ENCODE assay signal across 8 cellular contexts in the genomic region with DNA sequence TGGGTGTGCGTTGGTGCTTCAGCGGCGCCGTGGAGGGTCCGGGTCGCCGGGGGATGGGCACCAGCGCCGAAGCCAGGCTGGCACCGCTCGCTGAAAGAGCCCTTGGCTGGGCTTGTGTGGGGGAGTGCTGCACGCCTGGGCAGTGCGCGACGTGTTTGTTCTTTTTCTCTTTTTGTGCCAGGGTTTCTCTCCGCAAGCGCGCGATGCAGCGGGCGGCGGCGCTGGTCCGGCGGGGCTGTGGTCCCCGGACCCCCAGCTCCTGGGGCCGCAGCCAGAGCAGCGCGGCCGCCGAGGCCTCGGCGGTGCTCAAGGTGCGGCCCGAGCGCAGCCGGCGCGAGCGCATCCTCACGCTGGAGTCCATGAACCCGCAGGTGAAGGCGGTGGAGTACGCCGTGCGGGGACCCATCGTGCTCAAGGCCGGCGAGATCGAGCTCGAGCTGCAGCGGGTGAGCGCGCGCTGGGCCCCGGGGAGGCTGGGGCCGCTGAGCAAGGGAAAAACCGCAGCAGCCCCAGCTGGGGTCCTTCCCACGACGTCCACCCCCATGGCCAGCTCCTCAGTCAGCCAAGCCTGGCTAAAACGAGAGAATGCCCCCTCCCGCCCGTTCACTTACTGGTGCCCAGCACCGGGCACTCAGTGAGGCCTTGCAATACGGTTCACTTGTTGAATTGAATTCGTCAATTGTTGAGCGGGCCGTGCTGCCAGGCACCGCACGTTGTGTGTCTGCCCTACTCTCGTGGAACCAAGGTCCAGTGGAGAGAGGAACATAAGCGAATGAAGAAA. TPM values are rescaled to one million over a fixed set of nuclear protein-coding genes. Genes with fewer than 3 reads are reported as not detected.
DNase-seq lines count a peak whose midpoint lies in the region; ATAC-seq and TF ChIP-seq lines count a peak whose summit lies in the region.

No MANE protein-coding gene starts in this region.

- H2AFZ ChIP-seq in OCI-LY7 (ENCODE audit: low read length), result peak overlapping the region; percentile 72

- no TSS peak for BruUV-seq in OCI-LY7 (replicated peaks; lab: Mats Ljungman, UMichigan)

- peak overlapping the region; percentile 95 for H3K4me2 ChIP-seq in OCI-LY7 (ENCODE audit: low read length)

- H3K4me1 ChIP-seq in HAP-1 (peaks cover 19% of the 10 kb centered on the region), OCI-LY7 (ENCODE audit: insufficient read depth, low read length, poor library complexity, severe bottlenecking) (peaks cover 35% of the 10 kb centered on the region), breast epithelium (peaks cover 0 to 5% of the 10 kb centered on the region in 2 donors)

- H3K27me3 ChIP-seq in HAP-1 (ENCODE audit: low read depth), result no peaks in the 10 kb centered on the region
- H3K27me3 ChIP-seq in breast epithelium, result no peaks in the 10 kb centered on the region

- in situ Hi-C loops in HAP-1 (cut with MboI; ENCODE audit: low sequenced_read_pairs), result no loop called here

- POLR2A ChIA-PET in OCI-LY7 (lab: Charles Lee), result interaction anchor here (0.7 to 2.8 kb wide), 13 partner anchors 11 to 210 kb away, joined by 3 to 8 read pairs (median 3); no protein-coding TSS in a partner anchor

- TF ChIP-seq CTCF in OCI-LY7 (conservative IDR thresholded peaks at IDR 0.05; ENCODE audit: low read length), result no peak
- TF ChIP-seq CTCF in breast epithelium (IDR thresholded peaks at IDR 0.05), result no peak

- H3K27ac ChIP-seq in OCI-LY7 (ENCODE audit: low read depth, low read length, poor library complexity, severe bottlenecking) (no peak overlapping the region), breast epithelium (peak overlapping the region; percentile 39 to 76)

- peaks cover 27% of the 10 kb centered on the region for H3K36me3 ChIP-seq in HAP-1 (replicated peaks)
- no peaks in the 10 kb centered on the region; the same call in 1 of the 2 replicates for H3K36me3 ChIP-seq in OCI-LY7 (ENCODE audit: insufficient read depth, low read length)
- H3K36me3 ChIP-seq in breast epithelium, result no peaks in the 10 kb centered on the region

- CTCF ChIA-PET in OCI-LY7 (lab: Charles Lee; ENCODE audit: unreplicated experiment), result no interaction called here

- no peaks in the 10 kb centered on the region for H3K9me2 ChIP-seq in OCI-LY7 (ENCODE audit: insufficient read depth, low read length)

- intact Hi-C loops in OCI-LY7 (cut with micrococcal nuclease; ENCODE audit: unreplicated experiment) (loop anchor here (1.0 to 2.0 kb wide), 3 partner anchors 24 to 195 kb away; a partner anchor contains a TSS), breast epithelium (cut with DNase I; ENCODE audit: low total_unique reads) (no loop called here), left colon (cut with DNase I, micrococcal nuclease) (no loop called here)

- peak overlapping the region; percentile 92 for H3K4me3 ChIP-seq in HAP-1
- H3K4me3 ChIP-seq in OCI-LY7 (ENCODE audit: low read depth, low read length, poor library complexity, severe bottlenecking), result peak overlapping the region; percentile 95
- peak overlapping the region; percentile 72 to 85 (median 76) for H3K4me3 ChIP-seq in breast epithelium

- H3K9me3 ChIP-seq in HAP-1 (no peaks in the 10 kb centered on the region), OCI-LY7 (ENCODE audit: low read length) (no peaks in the 10 kb centered on the region), breast epithelium (no peaks in the 10 kb centered on the region)

- ATAC-seq in left colon, result peak; percentile 31

- no peaks in the 10 kb centered on the region for H4K20me1 ChIP-seq in OCI-LY7 (ENCODE audit: insufficient read depth, low read length)

- H3K79me2 ChIP-seq in OCI-LY7 (ENCODE audit: insufficient read depth, low read depth, low read length), result peaks cover 14% of the 10 kb centered on the region; the same call in 1 of the 2 replicates

- TF ChIP-seq POLR2A in breast epithelium (IDR thresholded peaks at IDR 0.05), result no peak

- DNase-seq in GM03348 (ENCODE audit: low spot score) (peak; percentile 39), HAP-1 (ENCODE audit: low spot score in 2 of 2) (peak in 1 of 2 experiments; percentile 46), OCI-LY7 (ENCODE audit: low spot score) (peak; percentile 55), breast epithelium (ENCODE audit: low spot score in 2 of 2) (no peak), left colon (peak in 1 of 2 donors; percentile 50), cerebellar nuclear complex (lab: John Stamatoyannopoulos, UW) (no peak), NCI-H2196 treated with DMSO at 0.1 percent for 48 hours (lab: John Stamatoyannopoulos, UW; ENCODE audit: unreplicated experiment) (no peak)
- peak; percentile 38 for DNase-seq in stimulated activated CD8-positive, alpha-beta memory T cell treated with anti-CD3 and anti-CD28 coated beads, Interleukin-4, amount 100 ng/mL, for 48 hours

RNA-seq across cellular contexts. Expression of a gene that starts 0.5 kb away (rescaled TPM):
- total RNA-seq in OCI-LY7 (2014; rRNA removed; shearing (Covaris generic)), result 30.2 and 42.5 TPM in 2 replicates
- total RNA-seq in OCI-LY7 (2022) (92.2 and 105 TPM in 2 replicates), breast epithelium (10 to 100 TPM; 17.4 to 56.2 (median 21.7) TPM), left colon (10 to 100 TPM; 26.8 to 32.1 TPM)

RNA-seq across cellular contexts. Expression of a gene that starts 53.7 kb away (rescaled TPM):
- 9.1 and 14.9 TPM in 2 replicates for total RNA-seq in OCI-LY7 (2014; rRNA removed; shearing (Covaris generic))
- 21.1 and 22.1 TPM in 2 replicates for total RNA-seq in OCI-LY7 (2022)
- 1 to 10 TPM; 3.6 to 7.6 (median 5.9) TPM for total RNA-seq in breast epithelium
- 1 to 10 TPM; 6.1 to 7.6 TPM for total RNA-seq in left colon

Comparison
In these comparisons a context has a peak if more than half of its experiments do, and no peak if none do; other contexts are left out.
1. DNase-seq: peak in GM03348 (single experiment), OCI-LY7 (single experiment) and stimulated activated CD8-positive, alpha-beta memory T cell treated with anti-CD3 and anti-CD28 coated beads, Interleukin-4, amount 100 ng/mL, for 48 hours (single experiment); none in breast epithelium (0 of 2), cerebellar nuclear complex (0 of 2) and NCI-H2196 treated with DMSO at 0.1 percent for 48 hours (single experiment).
2. Peak in every context shown above with its lines, with median percentiles within 50 percentile points of each other: H3K4me3 ChIP-seq.